ENCODE assay signal across 10 cellular contexts in the genomic region with DNA sequence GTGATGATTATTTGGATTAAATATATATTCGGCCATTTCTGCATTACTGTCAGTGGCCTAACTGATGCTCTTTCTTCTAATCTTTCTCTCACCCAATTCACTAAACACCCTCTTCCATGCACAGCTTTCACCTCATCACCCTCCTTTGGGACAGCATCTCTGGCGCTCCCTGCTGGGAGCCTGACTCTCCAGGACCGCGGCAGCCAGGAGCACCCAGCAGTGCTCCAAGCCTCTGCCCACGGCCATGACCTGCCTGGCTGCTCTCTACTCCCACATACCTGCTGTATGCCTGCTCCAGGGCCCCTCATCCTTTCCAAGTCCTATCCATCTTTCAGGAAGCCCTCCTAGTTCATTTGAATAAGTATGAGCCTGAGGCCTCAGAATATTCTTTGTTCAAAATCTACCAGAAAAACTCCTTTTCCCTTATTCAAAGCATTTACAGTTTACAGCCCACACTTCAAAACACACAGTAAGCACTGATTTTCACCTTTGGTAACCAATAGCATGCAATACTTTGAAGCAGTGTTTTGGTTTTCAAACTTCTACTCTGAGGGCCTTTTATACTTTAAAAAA. TPM values are rescaled to one million over a fixed set of nuclear protein-coding genes. Genes with fewer than 3 reads are reported as not detected.
DNase-seq lines count a peak whose midpoint lies in the region; ATAC-seq and TF ChIP-seq lines count a peak whose summit lies in the region.
"Had no signal": no experiment of that assay in that cellular context is flagged by ENCODE, and none has a peak within 500 bp of the region (broad histone marks: within the 10 kb centered on the region; RNA-seq: fewer than 3 reads in every experiment).

No MANE protein-coding gene starts in this region.

- H3K27ac ChIP-seq in OCI-LY3 (ENCODE audit: low read length) (no peak overlapping the region), esophagus muscularis mucosa (replicated peaks in 1 of 4) (no peak overlapping the region)

- peak overlapping the region in 1 of 2 donors; percentile 29 for H3K27ac Mint-ChIP-seq in stimulated activated naive CD8-positive, alpha-beta T cell treated with anti-CD3 and anti-CD28 coated beads, Interleukin-15, amount 100 ng/mL, for 72 hours

- no peak overlapping the region for H3K4me3 Mint-ChIP-seq in stimulated activated naive CD8-positive, alpha-beta T cell treated with anti-CD3 and anti-CD28 coated beads, Interleukin-15, amount 100 ng/mL, for 72 hours

- ATAC-seq in stimulated activated naive CD8-positive, alpha-beta T cell treated with anti-CD3 and anti-CD28 coated beads, Interleukin-15, Interleukin-2, amounts not matched to agents 100 U/mL and 50 U/mL, for 24 hours = no peak
- ATAC-seq in stimulated activated naive CD8-positive, alpha-beta T cell treated with anti-CD3 and anti-CD28 coated beads, Interleukin-15, amount 100 ng/mL, for 72 hours = no peak
- ATAC-seq in HG03108 (IDR thresholded peaks at IDR 0.05; ENCODE audit: unreplicated experiment) (no peak), HG02571 (IDR thresholded peaks at IDR 0.05; ENCODE audit: unreplicated experiment) (no peak)

- peaks cover 40% of the 10 kb centered on the region for H3K27me3 ChIP-seq in OCI-LY3 (ENCODE audit: low read depth, low read length)
- H3K27me3 ChIP-seq in esophagus muscularis mucosa = no peaks in the 10 kb centered on the region

- peaks cover 35% of the 10 kb centered on the region for H3K27me3 Mint-ChIP-seq in stimulated activated naive CD8-positive, alpha-beta T cell treated with anti-CD3 and anti-CD28 coated beads, Interleukin-15, amount 100 ng/mL, for 72 hours

- H3K36me3 ChIP-seq in OCI-LY3 (replicated peaks; ENCODE audit: low read depth, low read length) = no peaks in the 10 kb centered on the region
- no peaks in the 10 kb centered on the region for H3K36me3 ChIP-seq in esophagus muscularis mucosa

- TF ChIP-seq CTCF in OCI-LY3 (IDR thresholded peaks at IDR 0.05; ENCODE audit: low read depth, low read length) = peak; percentile 57
- peak; percentile 36 to 45 (median 37) for TF ChIP-seq CTCF in esophagus muscularis mucosa (IDR thresholded peaks at IDR 0.05)

- peaks cover 6% of the 10 kb centered on the region; the same call in 1 of the 2 replicates for H3K4me1 ChIP-seq in OCI-LY3 (ENCODE audit: low read length)
- H3K4me1 ChIP-seq in esophagus muscularis mucosa = peaks cover 0 to 16% (median 10%) of the 10 kb centered on the region in 4 donors

- H3K9me3 ChIP-seq in OCI-LY3 (ENCODE audit: insufficient read depth, low read length) (no peaks in the 10 kb centered on the region), esophagus muscularis mucosa (no peaks in the 10 kb centered on the region)

- no peak for TF ChIP-seq EP300 in esophagus muscularis mucosa (IDR thresholded peaks at IDR 0.05)

- H4K20me1 ChIP-seq in OCI-LY3 (ENCODE audit: insufficient read depth, low read length) = 0 out of 2 replicates have a peak, but pooled peaks cover 4% of the 10 kb centered on the region

- no peaks in the 10 kb centered on the region for H3K79me2 ChIP-seq in OCI-LY3 (ENCODE audit: low read length)

- H2AFZ ChIP-seq in OCI-LY3 (ENCODE audit: low read depth, low read length) = no peak overlapping the region

- TF ChIP-seq POLR2A in esophagus muscularis mucosa (IDR thresholded peaks at IDR 0.05; ENCODE audit: low read depth) = no peak

- H3K9ac ChIP-seq in OCI-LY3 (ENCODE audit: low read length) = no peak overlapping the region

- 55% methylated on average over 5 of the region's 5 CpGs for WGBS in esophagus muscularis mucosa

- no peaks in the 10 kb centered on the region for H3K9me3 Mint-ChIP-seq in stimulated activated naive CD8-positive, alpha-beta T cell treated with anti-CD3 and anti-CD28 coated beads, Interleukin-15, amount 100 ng/mL, for 72 hours

- no peaks in the 10 kb centered on the region for H3K4me1 Mint-ChIP-seq in stimulated activated naive CD8-positive, alpha-beta T cell treated with anti-CD3 and anti-CD28 coated beads, Interleukin-15, amount 100 ng/mL, for 72 hours

- peak; percentile 21 for DNase-seq in stimulated activated naive CD8-positive, alpha-beta T cell treated with anti-CD3 and anti-CD28 coated beads, Interleukin-15, Interleukin-2, amounts not matched to agents 100 U/mL and 50 U/mL, for 24 hours
- no peak for DNase-seq in stimulated activated naive CD8-positive, alpha-beta T cell treated with anti-CD3 and anti-CD28 coated beads, Interleukin-15, amount 100 ng/mL, for 72 hours
- DNase-seq in esophagus muscularis mucosa (ENCODE audit: extremely low spot score) = no peak
- DNase-seq in globus pallidus (ENCODE audit: low spot score) = no peak
- no peak for DNase-seq in activated T-cell treated with anti-CD3 and anti-CD28 coated beads for 4 hours
- DNase-seq: NCI-H1930 had no signal

- H3K4me3 ChIP-seq in OCI-LY3 (ENCODE audit: low read length) (no peak overlapping the region), esophagus muscularis mucosa (no peak overlapping the region)

- no peak overlapping the region for H3K4me2 ChIP-seq in OCI-LY3 (ENCODE audit: low read length)

- intact Hi-C loops in esophagus muscularis mucosa (cut with DNase I) = no loop called here

RNA-seq across cellular contexts. Expression of a gene that starts 15.2 kb away (rescaled TPM):
- not detected for total RNA-seq in esophagus muscularis mucosa
- total RNA-seq: skeletal muscle tissue had no signal

RNA-seq across cellular contexts. Expression of a gene that starts 51.2 kb away (rescaled TPM):
- under 1 TPM in 3 of 4 donors, not detected in 1; under 0.01 to 0.63 (median 0.06) TPM for total RNA-seq in esophagus muscularis mucosa
